In genomic region chr20:63537525-63538203, GRCh38 we compare ENCODE assay signal across 8 cellular contexts.
DNase-seq lines count a peak whose midpoint lies in the region; FAIRE-seq and TF ChIP-seq lines count a peak whose summit lies in the region.

No MANE protein-coding gene starts in this region.

- H3K4me1 ChIP-seq in neutrophil (ENCODE audit: control insufficient read depth in 1 of 2, insufficient read depth in 1 of 2, low read depth in 1 of 2, low read length in 1 of 2) = peaks cover 17 to 26% of the 10 kb centered on the region in 2 experiments

- peaks cover 45% of the 10 kb centered on the region for H3K27me3 ChIP-seq in neutrophil

- POLR2A ChIA-PET in RWPE1 (lab: Yijun Ruan, JAX; ENCODE audit: low non-redundant PET) = interaction anchor here (0.6 to 1.7 kb wide), 12 partner anchors 12 to 443 kb away, joined by 3 to 8 read pairs (median 3); partner anchors contain the start of genes GMEB2, HELZ2 and PPDPF

- H3K9me3 ChIP-seq in neutrophil = no peaks in the 10 kb centered on the region

- peak; percentile 94 for FAIRE-seq in G401.6 (lab: Jason Lieb, UNC)

- H3K4me3 ChIP-seq in foreskin fibroblast (ENCODE audit: low read depth in 1 of 2, low read length in 2 of 2) (peak overlapping the region; percentile 11 to 36), neutrophil (ENCODE audit: low read depth in 1 of 2, low read length in 1 of 2) (peak overlapping the region; percentile 58 to 68)

- DNase-seq in GOT3 (lab: John Stamatoyannopoulos, UW) (peak; percentile 52), Kasumi-1 (lab: John Stamatoyannopoulos, UW) (peak; percentile 79 to 81), RWPE1 (ENCODE audit: low spot score) (peak; percentile 100), foreskin fibroblast (peak; percentile 93 to 96), superior temporal gyrus (ENCODE audit: extremely low spot score) (peak; percentile 78)
- DNase-seq in activated T-helper 9 cell treated with anti-CD3 and anti-CD28 coated beads, Interleukin-2, amount 50 U/mL, for 16 hours (ENCODE audit: low read depth) = peak; percentile 92

- H3K27ac ChIP-seq in RWPE1 = peak overlapping the region; percentile 96
- H3K27ac ChIP-seq in neutrophil = peak overlapping the region; percentile 79

- H3K36me3 ChIP-seq in neutrophil = no peaks in the 10 kb centered on the region

- TF ChIP-seq CTCF in RWPE1 (conservative IDR thresholded peaks at IDR 0.05; ENCODE audit: low read depth) (peak; percentile 99), foreskin fibroblast (IDR thresholded peaks at IDR 0.05; ENCODE audit: low read depth, low read length) (peak; percentile 80), neutrophil (IDR thresholded peaks at IDR 0.05) (peak; percentile 97)

- CTCF ChIA-PET in RWPE1 (lab: Yijun Ruan, JAX) = interaction anchor here (0.5 to 4.1 kb wide), 56 partner anchors 9 to 1134 kb away, joined by 3 to 18 read pairs (median 4); partner anchors contain the start of genes HELZ2, PPDPF, RGS19 and RTEL1

Comparison
In these comparisons a context has a peak if more than half of its experiments do, and no peak if none do; other contexts are left out.
1. Peak in every context shown above with its lines: DNase-seq, H3K4me3 ChIP-seq and H3K27ac ChIP-seq.